ENCODE assay signal across 13 cellular contexts in the genomic region with DNA sequence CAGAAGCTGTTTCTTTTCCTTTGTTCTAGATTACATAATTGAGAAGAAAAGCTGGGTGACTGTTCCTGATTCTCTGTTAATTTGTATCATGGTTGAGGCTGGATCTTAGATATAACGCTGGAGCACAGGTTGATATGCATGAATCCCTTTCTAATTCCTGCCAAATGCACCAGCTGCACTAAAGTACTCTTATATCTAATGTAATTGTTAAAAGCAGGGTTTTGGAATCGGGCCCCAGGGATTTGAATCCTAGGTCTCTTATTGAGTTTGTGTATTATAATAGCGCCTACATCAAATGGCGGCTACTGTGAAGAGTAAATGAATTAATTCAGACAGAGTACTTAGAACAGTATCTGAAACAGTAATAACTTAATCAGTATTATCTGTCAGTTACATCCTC.
DNase-seq lines count a peak whose midpoint lies in the region; ATAC-seq lines count a peak whose summit lies in the region.
"Had no signal": no experiment of that assay in that cellular context is flagged by ENCODE, and none has a peak within 500 bp of the region (broad histone marks: within the 10 kb centered on the region; RNA-seq: fewer than 3 reads in every experiment).

No MANE protein-coding gene starts in this region.

- H3K4me1 ChIP-seq in HAP-1 = no peaks in the 10 kb centered on the region

- peak; percentile 56 for DNase-seq in D341Med (ENCODE audit: low spot score)
- DNase-seq in NCI-H1092 treated with DMSO at 0.1 percent for 48 hours (lab: John Stamatoyannopoulos, UW) = peak; percentile 99
- DNase-seq in NCI-H2029 treated with DMSO at 0.1 percent for 48 hours (lab: John Stamatoyannopoulos, UW) = peak; percentile 29
- peak; percentile 90 for DNase-seq in NCI-H524 treated with DMSO at 0.1 percent for 48 hours (lab: John Stamatoyannopoulos, UW)
- no peak for DNase-seq in SIG-M5 (lab: John Stamatoyannopoulos, UW)
- DNase-seq in activated T-cell treated with anti-CD3 and anti-CD28 coated beads for 4 hours = no peak
- no peak for DNase-seq in HAP-1 (ENCODE audit: low spot score in 2 of 2)
- DNase-seq: GM23248; NCI-H1694; NCI-H446 treated with DMSO at 0.1 percent for 48 hours; NK-92 treated with Interleukin-12 subunit alpha and Interleukin-12 subunit beta, amount 100 ng/mL, for 24 hours; SHP77 had no signal

- H3K9me3 ChIP-seq in HAP-1 = no peaks in the 10 kb centered on the region

- in situ Hi-C loops in HAP-1 (cut with MboI; ENCODE audit: low sequenced_read_pairs) = no loop called here

- H3K36me3 ChIP-seq in HAP-1 (replicated peaks) = no peaks in the 10 kb centered on the region

- no peaks in the 10 kb centered on the region for H3K27me3 ChIP-seq in HAP-1 (ENCODE audit: low read depth)

- H3K4me3 ChIP-seq in HAP-1 = no peak overlapping the region
- H3K4me3 ChIP-seq: GM23248 had no signal

- ATAC-seq in GM18861 (IDR thresholded peaks at IDR 0.05; ENCODE audit: unreplicated experiment) = no peak

Comparison
In these comparisons a context has a peak if more than half of its experiments do, and no peak if none do; other contexts are left out.
1. DNase-seq: peak in D341Med (single experiment), NCI-H1092 treated with DMSO at 0.1 percent for 48 hours (single experiment), NCI-H2029 treated with DMSO at 0.1 percent for 48 hours (single experiment) and NCI-H524 treated with DMSO at 0.1 percent for 48 hours (single experiment); none in SIG-M5 (single experiment), activated T-cell treated with anti-CD3 and anti-CD28 coated beads for 4 hours (single experiment) and HAP-1 (0 of 2).